Comparison of ENCODE assay signal across 8 cellular contexts in genomic region chr1:243173758-243174157, GRCh38.
DNase-seq lines count a peak whose midpoint lies in the region; ATAC-seq, FAIRE-seq and TF ChIP-seq lines count a peak whose summit lies in the region.
"Not testable (repeated sequence)": the region's sequence is repeated elsewhere in the genome, so short reads cannot be mapped to it uniquely, and the experiment has no call there.

No MANE protein-coding gene starts in this region.

- TF ChIP-seq POLR2A in H54 (IDR thresholded peaks at IDR 0.05; ENCODE audit: low read depth, low read length); H1 (IDR thresholded peaks at IDR 0.05; ENCODE audit: control extremely low read depth in 1 of 2, low read depth in 2 of 2, low read length in 2 of 2): not testable (repeated sequence)

- H3K27ac ChIP-seq in Panc1 (ENCODE audit: low read length); astrocyte (ENCODE audit: low read depth, low read length); H1 (ENCODE audit: low read depth, low read length); keratinocyte (ENCODE audit: control insufficient read depth, insufficient read depth, low read length): not testable (repeated sequence)

- not testable (repeated sequence) for H3K18ac ChIP-seq in H1 (ENCODE audit: extremely low read depth, low read length)

- H2AK5ac ChIP-seq in H1 (ENCODE audit: low read depth, low read length) = not testable (repeated sequence)

- WGBS in H1 (ENCODE audit: extremely low coverage in 1 of 2, insufficient coverage in 1 of 2, insufficient read length in 1 of 2, insufficient replicate concordance in 2 of 2, low coverage in 1 of 2, low lambda C conversion rate in 2 of 2, missing lambda C conversion rate in 1 of 2), 2 experiments = 84% methylated on average over 1 of the region's 2 CpGs; no CpG with 5 or more reads in 1 of the 2 experiments

- not testable (repeated sequence) for H3K27me3 ChIP-seq in Panc1 (ENCODE audit: control insufficient read depth, insufficient read depth, low read length); astrocyte (ENCODE audit: insufficient read depth, low read length); H1 (replicated peaks in 1 of 4; ENCODE audit: control insufficient read depth in 3 of 4, extremely low read depth in 1 of 4, insufficient read depth in 3 of 4, low read length in 3 of 4); keratinocyte (ENCODE audit: control insufficient read depth, extremely low read depth, insufficient read depth, low read length)

- not testable (repeated sequence) for H2BK12ac ChIP-seq in H1 (ENCODE audit: low read depth, low read length)

- H3K9me3 ChIP-seq in Panc1 (ENCODE audit: control insufficient read depth, insufficient read depth, low read depth, low read length); astrocyte (ENCODE audit: insufficient read depth, low read depth, low read length); H1 (ENCODE audit: insufficient read depth in 2 of 2, low read depth in 1 of 2, low read length in 1 of 2); keratinocyte (ENCODE audit: control insufficient read depth, low read depth, low read length): not testable (repeated sequence)

- not testable (repeated sequence) for H4K8ac ChIP-seq in H1 (ENCODE audit: extremely low read depth, insufficient read depth, low read length)

- dilution Hi-C loops in keratinocyte (cut with MboI; ENCODE audit: extremely low pct_ligation_motif_present, low sequenced_read_pairs) = not testable (repeated sequence)

- FAIRE-seq in H54 (lab: Jason Lieb, UNC) (peak; percentile 85), astrocyte (lab: Jason Lieb, UNC) (peak; percentile 84), H1 (lab: Jason Lieb, UNC) (peak; percentile 13), keratinocyte (lab: Jason Lieb, UNC) (peak; percentile 59)

- peaks cover 51% of the 10 kb centered on the region for H3K79me2 ChIP-seq in astrocyte (ENCODE audit: insufficient read depth, low read length)
- H3K79me2 ChIP-seq in H1 (ENCODE audit: control insufficient read depth in 1 of 2, insufficient read depth in 2 of 2, low read length in 2 of 2); keratinocyte (ENCODE audit: control insufficient read depth, insufficient read depth, low read length): not testable (repeated sequence)

- H3K36me3 ChIP-seq in Panc1 (ENCODE audit: control insufficient read depth, insufficient read depth, low read length); astrocyte (ENCODE audit: insufficient read depth, low read length); H1 (ENCODE audit: control insufficient read depth in 2 of 4, insufficient read depth in 4 of 4, low read length in 3 of 4); keratinocyte (ENCODE audit: control insufficient read depth in 2 of 2, extremely low read depth in 1 of 2, insufficient read depth in 2 of 2, low read length in 2 of 2): not testable (repeated sequence)

- POLR2A ChIA-PET in Panc1 (lab: Charles Lee); H1 (lab: Charles Lee; ENCODE audit: partially characterized antibody): not testable (repeated sequence)

- not testable (repeated sequence) for H4K5ac ChIP-seq in H1 (ENCODE audit: insufficient read length, low read depth, low read length)

- not testable (repeated sequence) for TF ChIP-seq EP300 in H1 (IDR thresholded peaks at IDR 0.05; ENCODE audit: borderline replicate concordance in 1 of 2, low read depth in 2 of 2, low read length in 2 of 2)

- not testable (repeated sequence) for H4K91ac ChIP-seq in H1 (replicated peaks; ENCODE audit: insufficient read length, low read length)

- H3K4me1 ChIP-seq in Panc1 (ENCODE audit: control insufficient read depth, insufficient read depth, low read length); astrocyte (ENCODE audit: insufficient read depth, low read length); H1 (replicated peaks in 1 of 4; ENCODE audit: control insufficient read depth in 3 of 4, insufficient read depth in 4 of 4, low read length in 3 of 4); keratinocyte (ENCODE audit: control insufficient read depth, extremely low read depth, insufficient read depth, low read length): not testable (repeated sequence)

- not testable (repeated sequence) for ATAC-seq in Panc1

- in situ Hi-C loops in Panc1 (cut with HindIII; ENCODE audit: low pct_unique_long_range_greater_than_20kb, low sequenced_read_pairs) = not testable (repeated sequence)

- not testable (repeated sequence) for H3K9me1 ChIP-seq in keratinocyte (ENCODE audit: control insufficient read depth, extremely low read depth, insufficient read depth, low read length)

- not testable (repeated sequence) for H3K14ac ChIP-seq in H1 (ENCODE audit: insufficient read length)

- peak; percentile 1 for DNase-seq in AG09309 (ENCODE audit: low read depth)
- DNase-seq in ELR (ENCODE audit: low read depth) = peak; percentile 9
- not testable (repeated sequence) for DNase-seq in H54 (ENCODE audit: insufficient read length, low spot score); astrocyte (ENCODE audit: low read depth); H1 (ENCODE audit: low read depth in 1 of 2, low spot score in 2 of 2); keratinocyte (ENCODE audit: low read depth, low spot score)
- DNase-seq in Panc1 (ENCODE audit: low read depth, low spot score) = peak; percentile 4
- peak; percentile 10 for DNase-seq in fibroblast of pulmonary artery (ENCODE audit: low read depth)

- CTCF ChIA-PET in Panc1 (lab: Charles Lee); H1 (lab: Charles Lee; ENCODE audit: partially characterized antibody): not testable (repeated sequence)

- H4K20me1 ChIP-seq in astrocyte (ENCODE audit: insufficient read depth, low read length); H1 (replicated peaks in 1 of 2; ENCODE audit: control insufficient read depth in 1 of 2, insufficient read depth in 2 of 2, low read length in 2 of 2); keratinocyte (ENCODE audit: control insufficient read depth, extremely low read depth, insufficient read depth, low read length): not testable (repeated sequence)

- BruUV-seq in Panc1 (replicated peaks; lab: Mats Ljungman, UMichigan) = TSS peak; percentile 21

- H3K27ac Mint-ChIP-seq in astrocyte (ENCODE audit: unreplicated experiment) = not testable (repeated sequence)

- not testable (repeated sequence) for H3K23ac ChIP-seq in H1 (ENCODE audit: insufficient read length)

- H2BK20ac ChIP-seq in H1 (ENCODE audit: low read length) = not testable (repeated sequence)

- not testable (repeated sequence) for H2BK5ac ChIP-seq in H1 (ENCODE audit: low read depth, low read length)

- not testable (repeated sequence) for H3K9ac ChIP-seq in astrocyte (ENCODE audit: low read length); H1 (replicated peaks in 1 of 4; ENCODE audit: extremely low read depth in 1 of 4, low read depth in 3 of 4, low read length in 3 of 4); keratinocyte (ENCODE audit: control insufficient read depth, extremely low read depth, insufficient read depth, low read length)

- H3K56ac ChIP-seq in H1 (replicated peaks; ENCODE audit: insufficient read length, low read depth, low read length) = not testable (repeated sequence)

- not testable (repeated sequence) for H3K4me3 ChIP-seq in AG09309 (ENCODE audit: control insufficient read depth, low read depth, low read length); Panc1 (ENCODE audit: low read depth in 2 of 2, low read length in 2 of 2); astrocyte (ENCODE audit: insufficient read depth, low read depth, low read length); H1 (ENCODE audit: extremely low read depth in 1 of 4, insufficient read depth in 2 of 4, low read depth in 3 of 4, low read length in 4 of 4); fibroblast of pulmonary artery (replicated peaks; ENCODE audit: low read depth, low read length); keratinocyte (ENCODE audit: control insufficient read depth in 2 of 3, extremely low read depth in 1 of 3, insufficient read depth in 2 of 3, low read depth in 1 of 3, low read length in 3 of 3)

- H3K4me3 Mint-ChIP-seq in astrocyte (ENCODE audit: unreplicated experiment) = not testable (repeated sequence)

- not testable (repeated sequence) for H2BK120ac ChIP-seq in H1 (replicated peaks; ENCODE audit: low read depth, low read length)

- H3K79me1 ChIP-seq in H1 (ENCODE audit: low read depth, low read length) = not testable (repeated sequence)

- H3K4me1 Mint-ChIP-seq in astrocyte (ENCODE audit: low read depth, unreplicated experiment) = not testable (repeated sequence)

- not testable (repeated sequence) for TF ChIP-seq RAD21 in H1 (IDR thresholded peaks at IDR 0.05 in 1 of 2, conservative IDR thresholded peaks at IDR 0.05 in 1 of 2; ENCODE audit: low read depth in 2 of 2, low read length in 2 of 2)

- not testable (repeated sequence) for H2AFZ ChIP-seq in astrocyte (ENCODE audit: low read depth, low read length); H1 (ENCODE audit: low read length); keratinocyte (ENCODE audit: control insufficient read depth, low read length)

- not testable (repeated sequence) for H3K27me3 Mint-ChIP-seq in astrocyte (ENCODE audit: low read depth, unreplicated experiment)

- H3K9me3 Mint-ChIP-seq in astrocyte (ENCODE audit: unreplicated experiment) = not testable (repeated sequence)

- not testable (repeated sequence) for H3K36me3 Mint-ChIP-seq in astrocyte (ENCODE audit: low read depth, unreplicated experiment)

- H3K4ac ChIP-seq in H1 (replicated peaks; ENCODE audit: insufficient read length, low read depth, low read length) = not testable (repeated sequence)

- not testable (repeated sequence) for H3K23me2 ChIP-seq in H1 (ENCODE audit: low read depth, low read length)

- intact Hi-C loops in Panc1 (cut with micrococcal nuclease; ENCODE audit: unreplicated experiment) = not testable (repeated sequence)

- H3K4me2 ChIP-seq in astrocyte (ENCODE audit: low read length) = peak overlapping the region; percentile 30
- H3K4me2 ChIP-seq in H1 (ENCODE audit: insufficient read depth in 1 of 2, low read depth in 2 of 2, low read length in 2 of 2); keratinocyte (ENCODE audit: control insufficient read depth, extremely low read depth, insufficient read depth, low read depth, low read length): not testable (repeated sequence)

- TF ChIP-seq CTCF in AG09309 (IDR thresholded peaks at IDR 0.05; ENCODE audit: control insufficient read depth, insufficient read depth, low read depth, low read length, missing control alignments); Panc1 (IDR thresholded peaks at IDR 0.05); astrocyte (IDR thresholded peaks at IDR 0.05; ENCODE audit: insufficient read depth, low read depth, low read length); H1 (IDR thresholded peaks at IDR 0.05; ENCODE audit: control extremely low read depth in 1 of 3, insufficient read depth in 1 of 3, low read depth in 1 of 3, low read length in 3 of 3); fibroblast of pulmonary artery (IDR thresholded peaks at IDR 0.05; ENCODE audit: low read length, missing control alignments); keratinocyte (optimal IDR thresholded peaks at IDR 0.05 in 1 of 3, IDR thresholded peaks at IDR 0.05 in 1 of 3, conservative IDR thresholded peaks at IDR 0.05 in 1 of 3; ENCODE audit: extremely low read depth in 1 of 3, insufficient read depth in 2 of 3, low read length in 3 of 3): not testable (repeated sequence)

- H2BK15ac ChIP-seq in H1 (ENCODE audit: low read length) = not testable (repeated sequence)
